24 cellular contexts compared by ENCODE assay signal in genomic region chr5:100423330-100423729, GRCh38.
"Had no signal": no experiment of that assay in that cellular context is flagged by ENCODE, and none has a peak within 500 bp of the region (broad histone marks: within the 10 kb centered on the region; RNA-seq: fewer than 3 reads in every experiment).

No MANE protein-coding gene starts in this region.

- H3K27me3 ChIP-seq: dorsolateral prefrontal cortex, foreskin keratinocyte, heart left ventricle, right lobe of liver, testis, transverse colon had no signal

- H3K36me3 ChIP-seq: heart left ventricle, right lobe of liver, transverse colon had no signal

- DNase-seq: activated CD4-positive, alpha-beta T cell treated with anti-CD3 and anti-CD28 coated beads for 4 hours; activated CD4-positive, alpha-beta T cell treated with anti-CD3 and anti-CD28 coated beads, Interleukin-2, amount 50 U/mL, for 4 hours; activated CD4-positive, CD25-positive, alpha-beta regulatory T cell; activated CD8-positive, alpha-beta memory T cell treated with anti-CD3 and anti-CD28 coated beads for 24 hours; activated effector memory CD4-positive, alpha-beta T cell treated with Interleukin-2 at 50 U/mL for 16 hours; activated naive CD4-positive, alpha-beta T cell treated with Interleukin-2 at 50 U/mL for 16 hours; aorta; dorsolateral prefrontal cortex; effector memory CD8-positive, alpha-beta T cell; foreskin keratinocyte; heart left ventricle; hypothalamus; immature natural killer cell; kidney; left colon; right lobe of liver; stimulated activated CD4-positive, alpha-beta T cell treated with anti-CD3 and anti-CD28 coated beads, Interleukin-12 subunit alpha, Interleukin-12 subunit beta, amount 100 ng/mL, for 4 hours; stimulated activated CD4-positive, alpha-beta T cell treated with anti-CD3 and anti-CD28 coated beads, Interleukin-4, amount 100 ng/mL, for 1 hour; stimulated activated naive CD8-positive, alpha-beta T cell treated with anti-CD3 and anti-CD28 coated beads, Interleukin-15, Interleukin-2, amounts not matched to agents 100 U/mL and 50 U/mL, for 24 hours; T-helper 1 cell; testis; transverse colon had no signal

- H3K9me3 ChIP-seq: right lobe of liver, testis had no signal

- FAIRE-seq: kidney had no signal

- H3K4me3 ChIP-seq: coronary artery, dorsolateral prefrontal cortex, heart left ventricle, right lobe of liver, skin epidermis, testis, transverse colon had no signal

- H3K4me1 ChIP-seq: foreskin keratinocyte, heart left ventricle, right lobe of liver, testis, transverse colon had no signal

- H3K27ac ChIP-seq: coronary artery, dorsolateral prefrontal cortex, foreskin keratinocyte, heart left ventricle, right lobe of liver, skin epidermis, testis, transverse colon had no signal
